14 cellular contexts compared by ENCODE assay signal in genomic region chr11:1244557-1244956, GRCh38. TPM values are rescaled to one million over a fixed set of nuclear protein-coding genes. Genes with fewer than 3 reads are reported as not detected.
"Had no signal": no experiment of that assay in that cellular context is flagged by ENCODE, and none has a peak within 500 bp of the region (broad histone marks: within the 10 kb centered on the region; RNA-seq: fewer than 3 reads in every experiment).

No MANE protein-coding gene starts in this region.

RNA-seq across cellular contexts. Expression of gene MUC5B, which starts 21.7 kb away (rescaled TPM):
- total RNA-seq: activated naive CD4-positive, alpha-beta T cell treated with anti-CD3 and anti-CD28 coated beads for 36 hours; activated naive CD4-positive, alpha-beta T cell treated with anti-CD3 and anti-CD28 coated beads, Interleukin-2, amount 50 U/mL, for 72 hours; activated naive CD8-positive, alpha-beta T cell treated with anti-CD3 and anti-CD28 coated beads for 36 hours; activated naive CD8-positive, alpha-beta T cell treated with anti-CD3 and anti-CD28 coated beads, Interleukin-2, amount 10 ng/mL, durations not matched to agents 7 days and 5 days; activated T-cell treated with anti-CD3 and anti-CD28 coated beads, Interleukin-2, amount 50 U/mL, for 72 hours; activated T-helper 1 cell treated with anti-CD3 and anti-CD28 coated beads, Interleukin-12 subunit alpha, Interleukin-12 subunit beta, Interleukin-2, Interleukin-4 antibody, amounts not matched to agents 30 ng/mL and 10 ng/mL and 1 ng/mL, durations not matched to agents 14 hours and 24 hours and 36 hours; activated T-helper 17 cell treated with anti-CD3 and anti-CD28 coated beads, Interleukin-2, amount 50 U/mL, for 72 hours; activated T-helper 2 cell treated with anti-CD3 and anti-CD28 coated beads, Interferon-gamma antibody, Interleukin-2, Interleukin-4, amounts not matched to agents 10 μg/mL and 5 μg/mL and 100 μg/mL, durations not matched to agents 14 hours and 24 hours and 36 hours; aorta; astrocyte; bronchial epithelial cell; cardiac muscle cell; cardiac septum; chondrocyte had no signal
